In the genomic region with DNA sequence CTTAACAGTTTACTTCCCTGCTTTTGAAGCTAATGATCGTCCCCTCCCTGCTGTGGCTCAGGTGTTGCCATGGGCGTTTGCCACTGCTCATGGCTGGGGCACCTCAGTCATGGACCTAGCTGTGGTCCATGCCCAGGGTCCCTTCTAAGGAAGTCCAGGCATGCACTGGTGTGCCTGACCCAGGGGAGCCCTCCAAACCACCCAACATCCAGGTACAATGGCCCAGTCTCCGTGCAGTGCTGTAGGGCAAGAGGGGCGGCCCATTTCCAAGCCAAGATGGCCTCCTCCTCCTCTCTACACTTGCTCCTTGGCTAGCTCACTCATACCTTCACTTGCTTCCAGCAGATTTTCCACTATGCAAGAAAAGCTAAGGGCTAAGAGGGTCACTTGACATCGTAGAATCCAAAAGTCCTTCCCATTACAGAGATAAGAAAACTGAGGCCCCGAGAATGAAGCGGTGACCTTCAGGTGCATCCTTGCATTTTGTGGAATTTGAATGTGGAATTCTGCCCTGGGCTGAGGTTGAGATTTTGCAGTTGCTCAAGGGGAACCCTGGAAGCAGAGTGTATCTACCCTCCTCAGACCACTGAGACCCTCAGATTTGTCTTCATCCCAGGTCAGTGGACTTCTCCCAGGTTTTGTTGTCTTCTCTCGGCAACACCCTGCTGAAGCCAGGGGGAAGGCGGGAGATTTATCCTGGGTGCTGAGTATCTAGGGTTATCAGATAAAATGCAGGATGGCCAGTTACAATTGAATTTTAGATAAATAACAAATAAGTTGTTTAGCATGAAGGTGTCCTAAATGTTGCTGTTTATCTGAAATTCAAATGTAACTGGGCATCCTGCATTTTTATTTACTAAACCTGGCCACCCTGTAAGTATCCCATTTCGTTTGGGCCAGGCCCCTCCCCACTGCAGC, we compare ENCODE assay signal across 14 cellular contexts. TPM values are rescaled to one million over a fixed set of nuclear protein-coding genes. Genes with fewer than 3 reads are reported as not detected.
DNase-seq lines count a peak whose midpoint lies in the region; ATAC-seq and TF ChIP-seq lines count a peak whose summit lies in the region.
"Had no signal": no experiment of that assay in that cellular context is flagged by ENCODE, and none has a peak within 500 bp of the region (broad histone marks: within the 10 kb centered on the region; RNA-seq: fewer than 3 reads in every experiment).

No MANE protein-coding gene starts in this region.

- H3K4me3 Mint-ChIP-seq in activated CD4-positive, alpha-beta T cell treated with anti-CD3 and anti-CD28 coated beads for 36 hours = peak overlapping the region; percentile 79
- H3K4me3 Mint-ChIP-seq in IgD-negative memory B cell = peak overlapping the region; percentile 58 to 96 (median 82)
- H3K4me3 Mint-ChIP-seq in activated naive CD8-positive, alpha-beta T cell = peak overlapping the region; percentile 83
- peak overlapping the region; percentile 75 for H3K4me3 Mint-ChIP-seq in natural killer cell
- H3K4me3 Mint-ChIP-seq: type B pancreatic cell had no signal

- H3K9me3 ChIP-seq in MG63 = no peaks in the 10 kb centered on the region
- H3K9me3 ChIP-seq: gastrocnemius medialis had no signal

- H3K4me1 Mint-ChIP-seq in activated CD4-positive, alpha-beta T cell treated with anti-CD3 and anti-CD28 coated beads for 36 hours = peaks cover 64% of the 10 kb centered on the region
- H3K4me1 Mint-ChIP-seq in IgD-negative memory B cell (peaks cover 38 to 43% (median 41%) of the 10 kb centered on the region in 3 donors), natural killer cell (peaks cover 57 to 58% of the 10 kb centered on the region in 2 donors)
- peaks cover 67% of the 10 kb centered on the region for H3K4me1 Mint-ChIP-seq in activated naive CD8-positive, alpha-beta T cell (ENCODE audit: low read depth)

- no peaks in the 10 kb centered on the region for H3K36me3 ChIP-seq in MG63
- H3K36me3 ChIP-seq: gastrocnemius medialis had no signal

- H3K27me3 Mint-ChIP-seq in activated CD4-positive, alpha-beta T cell treated with anti-CD3 and anti-CD28 coated beads for 36 hours = no peaks in the 10 kb centered on the region
- H3K27me3 Mint-ChIP-seq in IgD-negative memory B cell = peaks cover 1% of the 10 kb centered on the region
- H3K27me3 Mint-ChIP-seq in activated naive CD8-positive, alpha-beta T cell = no peaks in the 10 kb centered on the region
- H3K27me3 Mint-ChIP-seq in natural killer cell (ENCODE audit: low read depth in 2 of 2) = no peaks in the 10 kb centered on the region
- H3K27me3 Mint-ChIP-seq: type B pancreatic cell had no signal

- peak; percentile 21 for ATAC-seq in activated CD4-positive, alpha-beta T cell treated with anti-CD3 and anti-CD28 coated beads for 36 hours
- ATAC-seq in natural killer cell (no peak), HG02610 (IDR thresholded peaks at IDR 0.05; ENCODE audit: unreplicated experiment) (no peak), HG02759 (IDR thresholded peaks at IDR 0.05; ENCODE audit: unreplicated experiment) (no peak)
- ATAC-seq: gastrocnemius medialis had no signal

- no peaks in the 10 kb centered on the region for H3K27me3 ChIP-seq in MG63
- H3K27me3 ChIP-seq: gastrocnemius medialis had no signal

- peaks cover 2% of the 10 kb centered on the region for H3K36me3 Mint-ChIP-seq in activated CD4-positive, alpha-beta T cell treated with anti-CD3 and anti-CD28 coated beads for 36 hours (ENCODE audit: low read depth)
- H3K36me3 Mint-ChIP-seq in IgD-negative memory B cell (no peaks in the 10 kb centered on the region), natural killer cell (no peaks in the 10 kb centered on the region)
- H3K36me3 Mint-ChIP-seq in activated naive CD8-positive, alpha-beta T cell = no peaks in the 10 kb centered on the region
- H3K36me3 Mint-ChIP-seq: type B pancreatic cell had no signal

- peak; percentile 60 for DNase-seq in activated CD4-positive, alpha-beta T cell treated with anti-CD3 and anti-CD28 coated beads for 36 hours
- no peak for DNase-seq in activated CD4-positive, alpha-beta T cell treated with anti-CD3 and anti-CD28 coated beads for 4 hours
- DNase-seq in natural killer cell = no peak
- no peak for DNase-seq in MG63
- DNase-seq: DMS153, gastrocnemius medialis, NCI-H1105, NCI-H510A had no signal

- peak overlapping the region; percentile 100 for H3K27ac Mint-ChIP-seq in activated CD4-positive, alpha-beta T cell treated with anti-CD3 and anti-CD28 coated beads for 36 hours
- H3K27ac Mint-ChIP-seq in IgD-negative memory B cell = peak overlapping the region; percentile 90 to 100 (median 98)
- H3K27ac Mint-ChIP-seq in activated naive CD8-positive, alpha-beta T cell = peak overlapping the region; percentile 99
- H3K27ac Mint-ChIP-seq in natural killer cell = peak overlapping the region; percentile 99 to 100

- CTCF ChIA-PET in activated CD4-positive, alpha-beta T cell treated with anti-CD3 and anti-CD28 coated beads for 36 hours (lab: Charles Lee) = interaction anchor here (0.6 to 9.7 kb wide), 8 partner anchors 14 to 257 kb away, joined by 3 to 133 read pairs (median 10); a partner anchor contains a TSS

- TF ChIP-seq CTCF in natural killer cell (IDR thresholded peaks at IDR 0.05) = no peak

- H3K9me3 Mint-ChIP-seq in activated CD4-positive, alpha-beta T cell treated with anti-CD3 and anti-CD28 coated beads for 36 hours (ENCODE audit: low read depth) = peaks cover 3% of the 10 kb centered on the region
- no peaks in the 10 kb centered on the region for H3K9me3 Mint-ChIP-seq in IgD-negative memory B cell
- H3K9me3 Mint-ChIP-seq in activated naive CD8-positive, alpha-beta T cell (ENCODE audit: low read depth) = no peaks in the 10 kb centered on the region
- no peaks in the 10 kb centered on the region for H3K9me3 Mint-ChIP-seq in natural killer cell
- H3K9me3 Mint-ChIP-seq: type B pancreatic cell had no signal

- intact Hi-C loops in activated CD4-positive, alpha-beta T cell treated with anti-CD3 and anti-CD28 coated beads for 36 hours (cut with DNase I, micrococcal nuclease) = loop anchor here (1.0 to 5.0 kb wide), 3 partner anchors 15 to 449 kb away; a partner anchor contains a TSS
- intact Hi-C loops in natural killer cell (cut with micrococcal nuclease) = loop anchor here (1.0 kb wide), 1 partner anchor 15 kb away; no protein-coding TSS in a partner anchor

- no peak overlapping the region for H3K4me3 ChIP-seq in MG63
- H3K4me3 ChIP-seq: gastrocnemius medialis had no signal

- POLR2A ChIA-PET in activated CD4-positive, alpha-beta T cell treated with anti-CD3 and anti-CD28 coated beads for 36 hours (lab: Charles Lee) = interaction anchor here (0.6 to 5.4 kb wide), 7 partner anchors 14 to 210 kb away, joined by 3 to 65 read pairs (median 6); a partner anchor contains a TSS

RNA-seq across cellular contexts. Expression of a gene that starts 42.7 kb away (rescaled TPM):
- total RNA-seq in activated CD4-positive, alpha-beta T cell treated with anti-CD3 and anti-CD28 coated beads for 36 hours = under 1 TPM; 0.50 to 0.63 TPM
- 99.8 TPM for polyA plus RNA-seq in IgD-negative memory B cell
- total RNA-seq in natural killer cell = 10 to 100 TPM in 2 of 3 donors, 1 to 10 TPM in 1; 6.3 to 22.3 (median 14.1) TPM
- 0.33 TPM in 1 of 2 replicates, not detected in the other for total RNA-seq in MG63 (2014; rRNA removed; shearing (Covaris generic); ENCODE audit: low replicate concordance)
- total RNA-seq: dermis microvascular lymphatic vessel endothelial cell had no signal
